ENCODE assay signal across 8 cellular contexts in genomic region chr2:137173514-137173913, GRCh38.
DNase-seq lines count a peak whose midpoint lies in the region; ATAC-seq and TF ChIP-seq lines count a peak whose summit lies in the region.

No MANE protein-coding gene starts in this region.

- no TSS peak for BruUV-seq in Panc1 (replicated peaks; lab: Mats Ljungman, UMichigan)

- TF ChIP-seq POLR2A in thyroid gland (IDR thresholded peaks at IDR 0.05) = no peak

- H3K36me3 ChIP-seq in Panc1 (ENCODE audit: control insufficient read depth, insufficient read depth, low read length) (no peaks in the 10 kb centered on the region), neural progenitor cell (no peaks in the 10 kb centered on the region), thyroid gland (no peaks in the 10 kb centered on the region)

- ATAC-seq in GM18909 (IDR thresholded peaks at IDR 0.05; ENCODE audit: poor library complexity, unreplicated experiment) (peak; percentile 90), HG02870 (IDR thresholded peaks at IDR 0.05; ENCODE audit: unreplicated experiment) (peak; percentile 98), Panc1 (no peak), natural killer cell (no peak), GM19324 (IDR thresholded peaks at IDR 0.05; ENCODE audit: low FRiP score, unreplicated experiment) (no peak)

- DNase-seq in Panc1 (ENCODE audit: low read depth, low spot score) (no peak), neural progenitor cell (ENCODE audit: low spot score) (no peak), globus pallidus (ENCODE audit: low spot score) (no peak), natural killer cell (no peak), thyroid gland (no peak)

- WGBS in thyroid gland, 2 donors = 46 to 58% methylated on average over 3 of the region's 3 CpGs

- no peaks in the 10 kb centered on the region for H3K4me1 Mint-ChIP-seq in neural progenitor cell
- no peaks in the 10 kb centered on the region for H3K4me1 Mint-ChIP-seq in natural killer cell

- no peaks in the 10 kb centered on the region for H3K79me2 ChIP-seq in neural progenitor cell (ENCODE audit: low read depth)

- CTCF ChIA-PET in Panc1 (lab: Charles Lee) = no interaction called here

- H4K20me1 ChIP-seq in neural progenitor cell (ENCODE audit: low read depth) = no peaks in the 10 kb centered on the region

- no peak overlapping the region for H3K4me3 ChIP-seq in Panc1 (ENCODE audit: low read depth in 2 of 2, low read length in 2 of 2)
- no peak overlapping the region for H3K4me3 ChIP-seq in neural progenitor cell
- H3K4me3 ChIP-seq in thyroid gland (replicated peaks in 1 of 3) = no peak overlapping the region

- H2AFZ ChIP-seq in neural progenitor cell (replicated peaks) = no peak overlapping the region

- POLR2A ChIA-PET in Panc1 (lab: Charles Lee) = no interaction called here

- H3K9ac ChIP-seq in neural progenitor cell = no peak overlapping the region

- H3K4me1 ChIP-seq in Panc1 (ENCODE audit: control insufficient read depth, insufficient read depth, low read length) (0 out of 2 replicates have a peak, but pooled peaks cover 1% of the 10 kb centered on the region), neural progenitor cell (no peaks in the 10 kb centered on the region), thyroid gland (no peaks in the 10 kb centered on the region)

- H3K9me3 ChIP-seq in Panc1 (ENCODE audit: control insufficient read depth, insufficient read depth, low read depth, low read length) = no peaks in the 10 kb centered on the region
- H3K9me3 ChIP-seq in neural progenitor cell (ENCODE audit: low read depth) = no peaks in the 10 kb centered on the region
- H3K9me3 ChIP-seq in thyroid gland = no peaks in the 10 kb centered on the region

- H3K36me3 Mint-ChIP-seq in neural progenitor cell (no peaks in the 10 kb centered on the region), natural killer cell (no peaks in the 10 kb centered on the region)

- in situ Hi-C loops in Panc1 (cut with HindIII; ENCODE audit: low pct_unique_long_range_greater_than_20kb, low sequenced_read_pairs) = no loop called here

- H3K27me3 Mint-ChIP-seq in neural progenitor cell (ENCODE audit: insufficient read depth, low read depth) = no peaks in the 10 kb centered on the region
- no peaks in the 10 kb centered on the region for H3K27me3 Mint-ChIP-seq in natural killer cell (ENCODE audit: low read depth in 2 of 2)

- H3F3A ChIP-seq in neural progenitor cell (ENCODE audit: low read depth) = no peaks in the 10 kb centered on the region

- H3K27ac ChIP-seq in Panc1 (ENCODE audit: low read length) (no peak overlapping the region), neural progenitor cell (no peak overlapping the region), thyroid gland (no peak overlapping the region)

- H3K27me3 ChIP-seq in Panc1 (ENCODE audit: control insufficient read depth, insufficient read depth, low read length) (no peaks in the 10 kb centered on the region), neural progenitor cell (no peaks in the 10 kb centered on the region), thyroid gland (no peaks in the 10 kb centered on the region)

- H3K4me2 ChIP-seq in neural progenitor cell = no peak overlapping the region

- H3K4me3 Mint-ChIP-seq in neural progenitor cell (no peak overlapping the region), natural killer cell (no peak overlapping the region)

- no peaks in the 10 kb centered on the region for H3K9me3 Mint-ChIP-seq in neural progenitor cell
- peaks cover 2 to 5% of the 10 kb centered on the region in 2 donors for H3K9me3 Mint-ChIP-seq in natural killer cell

- no peak overlapping the region for H3K27ac Mint-ChIP-seq in neural progenitor cell
- no peak overlapping the region for H3K27ac Mint-ChIP-seq in natural killer cell

- peak; percentile 29; the same call in 1 of the 2 replicates for TF ChIP-seq CTCF in Panc1 (IDR thresholded peaks at IDR 0.05)
- peak; percentile 40 for TF ChIP-seq CTCF in neural progenitor cell (IDR thresholded peaks at IDR 0.05)
- TF ChIP-seq CTCF in natural killer cell (IDR thresholded peaks at IDR 0.05) = no peak
- no peak for TF ChIP-seq CTCF in thyroid gland (IDR thresholded peaks at IDR 0.05)

- intact Hi-C loops in Panc1 (cut with micrococcal nuclease; ENCODE audit: unreplicated experiment) (no loop called here), natural killer cell (cut with micrococcal nuclease) (no loop called here), thyroid gland (cut with DNase I) (no loop called here)

Comparison
In these comparisons a context has a peak if more than half of its experiments do, and no peak if none do; other contexts are left out.
1. ATAC-seq: peak in GM18909 (single experiment) and HG02870 (single experiment); none in Panc1 (single experiment), natural killer cell (0 of 3) and GM19324 (single experiment).
2. CTCF ChIP-seq: peak in Panc1 (single experiment) and neural progenitor cell (single experiment); none in natural killer cell (single experiment) and thyroid gland (0 of 6).